18 cellular contexts compared by ENCODE assay signal in the genomic region with DNA sequence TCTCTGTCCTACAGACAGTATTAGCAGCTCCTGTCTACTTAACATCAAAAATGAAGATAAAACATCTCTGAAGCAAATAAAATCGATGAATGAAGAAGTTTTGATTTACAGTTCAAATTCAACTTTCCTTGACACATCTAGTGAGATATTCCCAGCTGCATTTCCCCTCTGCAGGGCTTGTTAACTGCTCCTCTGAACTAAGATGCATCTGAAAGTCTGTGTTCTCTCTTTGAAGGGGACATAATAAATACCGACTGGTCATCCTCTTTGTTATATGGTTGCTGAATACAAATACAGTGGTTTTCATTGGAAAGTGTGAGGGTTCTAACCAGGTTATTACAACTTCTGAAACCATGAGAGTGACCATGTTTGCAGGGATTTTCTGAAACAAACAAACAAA.
DNase-seq lines count a peak whose midpoint lies in the region; ATAC-seq, FAIRE-seq and TF ChIP-seq lines count a peak whose summit lies in the region.
"Had no signal": no experiment of that assay in that cellular context is flagged by ENCODE, and none has a peak within 500 bp of the region (broad histone marks: within the 10 kb centered on the region; RNA-seq: fewer than 3 reads in every experiment).

No MANE protein-coding gene starts in this region.

- H3K4me3 ChIP-seq in HUES48 (ENCODE audit: low read depth, low read length) (peak overlapping the region; percentile 73; the same call in 1 of the 2 replicates), endodermal cell (ENCODE audit: low read length) (peak overlapping the region; percentile 86), right cardiac atrium (ENCODE audit: low read length) (no peak overlapping the region)

- no peak for DNase-seq in endodermal cell
- peak; percentile 16 for DNase-seq in medulla oblongata (ENCODE audit: extremely low spot score)
- peak; percentile 24 for DNase-seq in superior temporal gyrus (ENCODE audit: extremely low spot score)
- no peak for DNase-seq in NCI-H1105 (lab: John Stamatoyannopoulos, UW)
- DNase-seq in right cardiac atrium = no peak
- DNase-seq in GM12892 (ENCODE audit: insufficient read length) = no peak
- DNase-seq: C1 segment of cervical spinal cord; Calu3; CD4-positive, alpha-beta T cell; DMS 273 treated with DMSO at 0.1 percent for 48 hours; DMS79 had no signal

- H3K4me1 Mint-ChIP-seq in endodermal cell = peaks cover 26% of the 10 kb centered on the region
- H3K4me1 Mint-ChIP-seq: B cell had no signal

- no peak for TF ChIP-seq POLR2A in GM12892 (IDR thresholded peaks at IDR 0.05; ENCODE audit: low read depth, low read length)

- no peak for FAIRE-seq in GM12892 (lab: Jason Lieb, UNC)
- FAIRE-seq: A204.1, G401.6, GM19239, HepG2 had no signal

- H3K4me1 ChIP-seq in HUES48 (ENCODE audit: control insufficient read depth, insufficient read depth, low read length) (peaks cover 38% of the 10 kb centered on the region), endodermal cell (ENCODE audit: control insufficient read depth, insufficient read depth, low read length) (peaks cover 8% of the 10 kb centered on the region), right cardiac atrium (ENCODE audit: control insufficient read depth, insufficient read depth, low read length) (no peaks in the 10 kb centered on the region)

- H3K9me3 Mint-ChIP-seq in endodermal cell = peaks cover 12% of the 10 kb centered on the region
- H3K9me3 Mint-ChIP-seq: CD4-positive, alpha-beta T cell had no signal

- no peak for TF ChIP-seq CTCF in endodermal cell (conservative IDR thresholded peaks at IDR 0.05)

- H3K27me3 Mint-ChIP-seq in endodermal cell (ENCODE audit: insufficient read depth) = no peaks in the 10 kb centered on the region
- H3K27me3 Mint-ChIP-seq: B cell; CD4-positive, alpha-beta T cell had no signal

- H3K27me3 ChIP-seq in HUES48 (ENCODE audit: control insufficient read depth, insufficient read depth, low read length) (no peaks in the 10 kb centered on the region), endodermal cell (ENCODE audit: control insufficient read depth, insufficient read depth, low read length, poor library complexity, severe bottlenecking) (no peaks in the 10 kb centered on the region), right cardiac atrium (ENCODE audit: control insufficient read depth, insufficient read depth) (no peaks in the 10 kb centered on the region)

- H3K36me3 ChIP-seq in HUES48 (ENCODE audit: control insufficient read depth, insufficient read depth, low read length) (peaks cover 7% of the 10 kb centered on the region; the same call in 1 of the 2 replicates), endodermal cell (ENCODE audit: control insufficient read depth, insufficient read depth, low read length) (no peaks in the 10 kb centered on the region)

- H3K27ac Mint-ChIP-seq in endodermal cell = peak overlapping the region; percentile 98
- H3K27ac Mint-ChIP-seq: B cell; CD4-positive, alpha-beta T cell had no signal

- ATAC-seq in right cardiac atrium = no peak
- ATAC-seq: HCT116, HepG2 had no signal

- peaks cover 23% of the 10 kb centered on the region for H3K36me3 Mint-ChIP-seq in endodermal cell (ENCODE audit: low read depth)

- 34% methylated on average over 2 of the region's 2 CpGs; no CpG with 5 or more reads in 1 of the 2 experiments for whole genome bisulfite sequencing in endodermal cell (ENCODE audit: insufficient coverage in 1 of 2, insufficient read length in 1 of 2), 2 experiments
- WGBS in right cardiac atrium = 84% methylated on average over 2 of the region's 2 CpGs

- H3K9ac ChIP-seq in HUES48 (ENCODE audit: low read depth, low read length) (peak overlapping the region; percentile 42; the same call in 1 of the 2 replicates), endodermal cell (ENCODE audit: extremely low read depth, low read length, poor library complexity, severe bottlenecking) (no peak overlapping the region)

- H3K27ac ChIP-seq in HUES48 (ENCODE audit: low read depth, low read length) (peak overlapping the region; percentile 80), endodermal cell (ENCODE audit: low read depth, low read length) (no peak overlapping the region), right cardiac atrium (ENCODE audit: low read length) (no peak overlapping the region)

- H3K4me3 Mint-ChIP-seq in endodermal cell = no peak overlapping the region
- H3K4me3 Mint-ChIP-seq: B cell; CD4-positive, alpha-beta T cell had no signal

- intact Hi-C loops in right cardiac atrium (cut with DNase I) = no loop called here

- H3K9me3 ChIP-seq in HUES48 (ENCODE audit: control insufficient read depth, insufficient read depth, low read length) (no peaks in the 10 kb centered on the region), endodermal cell (ENCODE audit: control insufficient read depth, low read length) (peaks cover 13% of the 10 kb centered on the region), right cardiac atrium (ENCODE audit: control insufficient read depth, low read length) (no peaks in the 10 kb centered on the region)

Comparison
In these comparisons a context has a peak if more than half of its experiments do, and no peak if none do; other contexts are left out.
1. DNase-seq: peak in medulla oblongata (single experiment) and superior temporal gyrus (single experiment); none in endodermal cell (single experiment), NCI-H1105 (single experiment), right cardiac atrium (0 of 3) and GM12892 (single experiment).